In the genomic region with DNA sequence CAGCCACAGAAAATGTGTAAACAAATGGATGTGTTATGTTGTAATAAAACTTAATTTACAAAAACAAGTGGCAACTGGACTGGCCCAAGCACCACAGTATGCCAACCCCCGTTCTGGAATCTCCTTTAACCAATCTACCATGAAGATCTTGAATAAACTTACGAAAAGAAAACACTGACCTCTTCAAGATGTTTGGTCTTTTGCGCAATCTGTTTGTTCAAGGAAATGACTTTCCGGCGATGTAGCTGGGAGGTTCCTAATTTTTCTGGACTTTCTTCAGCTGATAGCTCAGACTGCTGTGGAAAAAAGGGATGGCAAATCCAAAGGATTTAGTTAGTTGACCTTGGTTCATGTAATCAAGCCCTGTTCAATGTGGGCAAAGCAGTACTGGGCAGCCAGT, we compare ENCODE assay signal across 14 cellular contexts. TPM values are rescaled to one million over a fixed set of nuclear protein-coding genes. Genes with fewer than 3 reads are reported as not detected.
DNase-seq lines count a peak whose midpoint lies in the region; ATAC-seq and TF ChIP-seq lines count a peak whose summit lies in the region.
"Had no signal": no experiment of that assay in that cellular context is flagged by ENCODE, and none has a peak within 500 bp of the region (broad histone marks: within the 10 kb centered on the region; RNA-seq: fewer than 3 reads in every experiment).

No MANE protein-coding gene starts in this region.

- TF ChIP-seq CTCF in heart right ventricle (IDR thresholded peaks at IDR 0.05), result no peak
- TF ChIP-seq CTCF in kidney epithelial cell (IDR thresholded peaks at IDR 0.05; ENCODE audit: insufficient read depth, low read length, poor library complexity, severe bottlenecking), result no peak

- H3K4me3 ChIP-seq in right cardiac atrium (ENCODE audit: low read length), result no peak overlapping the region
- H3K4me3 ChIP-seq in heart right ventricle, result no peak overlapping the region
- no peak overlapping the region for H3K4me3 ChIP-seq in kidney epithelial cell (ENCODE audit: low read depth, low read length)

- peak; percentile 57 to 88 for ATAC-seq in right cardiac atrium
- ATAC-seq in heart right ventricle, result no peak
- no peak for ATAC-seq in HG02840 (IDR thresholded peaks at IDR 0.05; ENCODE audit: low FRiP score, unreplicated experiment)
- no peak for ATAC-seq in GM18867 (IDR thresholded peaks at IDR 0.05; ENCODE audit: unreplicated experiment)
- ATAC-seq in HG02798 (IDR thresholded peaks at IDR 0.05; ENCODE audit: poor library complexity, unreplicated experiment), result no peak
- ATAC-seq: esophagus mucosa had no signal

- no peak overlapping the region for H3K27ac ChIP-seq in right cardiac atrium (ENCODE audit: low read length)
- H3K27ac ChIP-seq in heart right ventricle, result no peak overlapping the region

- intact Hi-C loops in right cardiac atrium (cut with DNase I), result no loop called here
- intact Hi-C loops in heart right ventricle (cut with DNase I), result no loop called here

- DNase-seq in right cardiac atrium (no peak), heart right ventricle (no peak), brain pericyte (ENCODE audit: low read depth, low spot score) (peak; percentile 33), kidney epithelial cell (ENCODE audit: low read depth) (peak; percentile 63), midbrain (lab: John Stamatoyannopoulos, UW) (no peak)
- DNase-seq: activated CD8-positive, alpha-beta memory T cell treated with anti-CD3 and anti-CD28 coated beads, Interleukin-2, amount 50 U/mL, for 4 hours; anterior cingulate cortex; NCI-H2107; OCI-M1; stimulated activated CD4-positive, alpha-beta T cell treated with anti-CD3 and anti-CD28 coated beads, Interleukin-2, amount 100 ng/mL, for 48 hours had no signal

- H3K9me3 ChIP-seq in right cardiac atrium (ENCODE audit: control insufficient read depth, low read length) (no peaks in the 10 kb centered on the region), heart right ventricle (no peaks in the 10 kb centered on the region)

- 85% methylated on average over 5 of the region's 5 CpGs for WGBS in right cardiac atrium
- 87 to 91% methylated on average over 5 of the region's 5 CpGs for WGBS in heart right ventricle, 2 donors

- H3K36me3 ChIP-seq in heart right ventricle (peaks cover 0 to 100% (median 64%) of the 10 kb centered on the region in 9 donors), kidney epithelial cell (ENCODE audit: control insufficient read depth, insufficient read depth, low read length) (no peaks in the 10 kb centered on the region)

- H3K27me3 ChIP-seq in right cardiac atrium (ENCODE audit: control insufficient read depth, insufficient read depth) (no peaks in the 10 kb centered on the region), heart right ventricle (no peaks in the 10 kb centered on the region), kidney epithelial cell (ENCODE audit: control insufficient read depth, insufficient read depth, low read length) (no peaks in the 10 kb centered on the region)

- no peaks in the 10 kb centered on the region for H3K4me1 ChIP-seq in right cardiac atrium (ENCODE audit: control insufficient read depth, insufficient read depth, low read length)
- no peaks in the 10 kb centered on the region for H3K4me1 ChIP-seq in heart right ventricle

RNA-seq across cellular contexts. Expression of gene CCDC93, which starts 55.7 kb away (rescaled TPM):
- total RNA-seq in right cardiac atrium (10 to 100 TPM; 19.7 to 36.2 (median 23.7) TPM), heart right ventricle (10 to 100 TPM; 23.2 to 43.7 (median 30.4) TPM), kidney epithelial cell (33.6 and 47.0 TPM in 2 replicates)
- polyA plus RNA-seq in right cardiac atrium (13.9 TPM), heart right ventricle (10 to 100 TPM in 1 of 2 donors, 1 to 10 TPM in 1; 6.0 to 29.7 TPM)

Comparison
In these comparisons a context has a peak if more than half of its experiments do, and no peak if none do; other contexts are left out.
1. ATAC-seq: peak in right cardiac atrium (2 of 2); none in heart right ventricle (0 of 8), HG02840 (single experiment), GM18867 (single experiment) and HG02798 (single experiment).
2. DNase-seq: peak in brain pericyte (single experiment) and kidney epithelial cell (single experiment); none in right cardiac atrium (0 of 3), heart right ventricle (0 of 2) and midbrain (single experiment).